27 cellular contexts compared by ENCODE assay signal in the genomic region with DNA sequence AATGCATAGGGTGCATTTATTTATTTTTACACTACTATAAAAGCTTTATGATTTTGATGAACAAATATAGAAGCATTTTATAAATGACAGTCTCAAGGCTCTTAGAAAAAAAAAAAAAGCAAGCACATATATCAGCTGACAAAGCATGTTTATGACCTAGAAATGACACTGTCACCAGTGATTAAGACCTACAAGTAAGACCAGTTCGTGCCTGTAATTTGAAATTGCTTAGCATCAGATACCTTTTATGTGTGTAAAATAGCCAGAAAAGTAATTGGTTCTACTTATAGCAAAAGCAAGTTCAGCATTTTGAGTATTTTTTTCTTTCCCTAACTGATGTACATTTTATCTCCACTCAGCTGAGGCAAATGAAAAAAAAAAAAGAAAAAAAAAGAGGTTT.
DNase-seq lines count a peak whose midpoint lies in the region; ATAC-seq, FAIRE-seq and TF ChIP-seq lines count a peak whose summit lies in the region.
"Had no signal": no experiment of that assay in that cellular context is flagged by ENCODE, and none has a peak within 500 bp of the region (broad histone marks: within the 10 kb centered on the region; RNA-seq: fewer than 3 reads in every experiment).

No MANE protein-coding gene starts in this region.

- no peak for ATAC-seq in GM18519 (IDR thresholded peaks at IDR 0.05; ENCODE audit: low FRiP score, unreplicated experiment)
- ATAC-seq: heart left ventricle had no signal

- no peak for TF ChIP-seq CTCF in GM10248 (IDR thresholded peaks at IDR 0.05; ENCODE audit: control extremely low read depth, extremely low read depth, low read depth, missing control alignments)

- CTCF ChIA-PET in GM10248 (lab: Yijun Ruan, JAX), result interaction anchor here (1.3 kb wide), 1 partner anchor 13 kb away, joined by 3 read pairs; no protein-coding TSS in a partner anchor

- peak; percentile 18 for DNase-seq in H4 (ENCODE audit: low spot score)
- DNase-seq in NCI-H1417 treated with DMSO at 0.1 percent for 48 hours (lab: John Stamatoyannopoulos, UW), result peak; percentile 14
- peak; percentile 33 for DNase-seq in SHP77 treated with DMSO at 0.1 percent for 48 hours (lab: John Stamatoyannopoulos, UW)
- DNase-seq in GM10248 (ENCODE audit: extremely low spot score), result no peak
- DNase-seq in NCI-H1694 treated with DMSO at 0.1 percent for 48 hours (lab: John Stamatoyannopoulos, UW), result no peak
- DNase-seq: activated B cell treated with CpG ODN at 0.5 μM for 24 hours; activated CD4-positive, alpha-beta T cell treated with anti-CD3 and anti-CD28 coated beads, Interleukin-2, amount 50 U/mL, for 1 hour; activated gamma-delta T cell treated with Interleukin-2 at 50 U/mL for 16 hours; activated T-cell treated with anti-CD3 and anti-CD28 coated beads, Interleukin-2, amount 50 U/mL, for 48 hours; dermis blood vessel endothelial cell; DMS79; foreskin fibroblast; GDM1; GM23248; heart left ventricle; IMR-90; NCI-H1105; NCI-H2029 treated with DMSO at 0.1 percent for 48 hours; pancreas; Peyer's patch; small intestine; stimulated activated naive CD4-positive, alpha-beta T cell; upper lobe of left lung had no signal

- FAIRE-seq in islet of Langerhans (lab: Jason Lieb, UNC), result peak; percentile 100
- FAIRE-seq: astrocyte, keratinocyte, pancreas, small intestine had no signal

- POLR2A ChIA-PET in GM10248 (lab: Yijun Ruan, JAX), result no interaction called here

Comparison
In these comparisons a context has a peak if more than half of its experiments do, and no peak if none do; other contexts are left out.
1. DNase-seq: peak in H4 (single experiment), NCI-H1417 treated with DMSO at 0.1 percent for 48 hours (single experiment) and SHP77 treated with DMSO at 0.1 percent for 48 hours (single experiment); none in GM10248 (single experiment) and NCI-H1694 treated with DMSO at 0.1 percent for 48 hours (single experiment).